36 cellular contexts compared by ENCODE assay signal in the genomic region with DNA sequence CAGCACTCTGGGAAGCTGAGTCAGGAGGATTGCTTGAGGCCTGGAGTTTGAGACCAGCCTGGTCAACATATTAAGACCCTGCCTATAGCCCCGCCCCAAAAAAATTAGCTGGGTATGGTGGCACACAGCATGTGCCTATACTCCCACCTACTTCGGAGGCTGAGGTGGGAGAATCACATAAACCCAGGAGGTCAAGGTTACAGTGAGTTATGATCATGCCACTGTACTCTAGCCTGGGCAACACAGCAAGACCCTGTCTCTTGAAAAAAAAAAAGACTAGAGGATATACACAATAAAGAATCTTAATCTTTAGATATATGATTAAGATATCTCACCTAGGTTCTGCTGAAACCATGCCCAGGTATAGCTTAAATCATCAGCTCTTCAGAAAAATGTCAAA.
DNase-seq lines count a peak whose midpoint lies in the region; ATAC-seq, FAIRE-seq and TF ChIP-seq lines count a peak whose summit lies in the region.
"Had no signal": no experiment of that assay in that cellular context is flagged by ENCODE, and none has a peak within 500 bp of the region (broad histone marks: within the 10 kb centered on the region; RNA-seq: fewer than 3 reads in every experiment).

No MANE protein-coding gene starts in this region.

- intact Hi-C loops in HepG2 (cut with micrococcal nuclease; ENCODE audit: unreplicated experiment) (no loop called here), right lobe of liver (cut with DNase I) (no loop called here), K562 (cut with micrococcal nuclease) (no loop called here), left ventricle myocardium inferior (cut with micrococcal nuclease) (no loop called here)

- BruUV-seq in HepG2 (replicated peaks; lab: Mats Ljungman, UMichigan) = no TSS peak
- BruUV-seq in K562 (replicated peaks; lab: Mats Ljungman, UMichigan) = no TSS peak

- H3K4me3 ChIP-seq in HepG2 (replicated peaks in 1 of 3; ENCODE audit: insufficient read depth in 1 of 3, low read depth in 2 of 3, low read length in 3 of 3) = no peak overlapping the region
- no peak overlapping the region for H3K4me3 ChIP-seq in right lobe of liver
- no peak overlapping the region for H3K4me3 ChIP-seq in HEK293 (ENCODE audit: low read depth, low read length)
- H3K4me3 ChIP-seq in K562 = no peak overlapping the region
- no peak overlapping the region for H3K4me3 ChIP-seq in left ventricle myocardium inferior
- H3K4me3 ChIP-seq: A549; BLaER1; BLaER1 treated with 17β-estradiol and CSF1 and Interleukin-3, amounts not matched to agents 10 nM and 100 nM had no signal

- no peak for TF ChIP-seq RAD21 in HepG2 (CRISPR knock-in tag; IDR thresholded peaks at IDR 0.05)
- TF ChIP-seq RAD21 in K562 (CRISPR knock-in tag; conservative IDR thresholded peaks at IDR 0.05 in 1 of 2, IDR thresholded peaks at IDR 0.05 in 1 of 2) = no peak

- TF ChIP-seq EP300 in HepG2 (IDR thresholded peaks at IDR 0.05; ENCODE audit: low read depth in 2 of 2, low read length in 2 of 2) = no peak
- no peak for TF ChIP-seq EP300 in HepG2 (CRISPR knock-in tag; IDR thresholded peaks at IDR 0.05; ENCODE audit: borderline replicate concordance)
- TF ChIP-seq EP300 in K562 (IDR thresholded peaks at IDR 0.05; ENCODE audit: low read length) = no peak

- H3K9ac ChIP-seq in HepG2 (ENCODE audit: insufficient read depth, low read depth, low read length) (no peak overlapping the region), K562 (ENCODE audit: insufficient read depth in 1 of 2, low read depth in 2 of 2, low read length in 2 of 2) (no peak overlapping the region)
- H3K9ac ChIP-seq: BLaER1; BLaER1 treated with 17β-estradiol and CSF1 and Interleukin-3, amounts not matched to agents 10 nM and 100 nM had no signal

- H3K9me3 ChIP-seq in HepG2 (ENCODE audit: low read length) = no peaks in the 10 kb centered on the region
- no peaks in the 10 kb centered on the region for H3K9me3 ChIP-seq in right lobe of liver
- H3K9me3 ChIP-seq in HEK293 (ENCODE audit: control insufficient read depth, insufficient read depth, low read depth, low read length) = no peaks in the 10 kb centered on the region
- H3K9me3 ChIP-seq in K562 (replicated peaks; ENCODE audit: control insufficient read depth, insufficient read depth, low read depth, low read length) = no peaks in the 10 kb centered on the region
- no peaks in the 10 kb centered on the region for H3K9me3 ChIP-seq in left ventricle myocardium inferior (replicated peaks)
- H3K9me3 ChIP-seq: A549; BE2C; BLaER1; BLaER1 treated with 17β-estradiol and CSF1 and Interleukin-3, amounts not matched to agents 10 nM and 100 nM; Caco-2 had no signal

- FAIRE-seq in HepG2 (lab: Jason Lieb, UNC) (no peak), K562 (lab: Jason Lieb, UNC) (no peak)
- FAIRE-seq: A549, D721Med had no signal

- POLR2A ChIA-PET in HepG2 (lab: Yijun Ruan, JAX) (no interaction called here), HEK293 (lab: Yijun Ruan, JAX) (no interaction called here), WTC11 (lab: Charles Lee) (no interaction called here), K562 (lab: Yijun Ruan, JAX) (no interaction called here)

- H3K36me3 ChIP-seq in HepG2 (replicated peaks in 1 of 2; ENCODE audit: control insufficient read depth in 1 of 2, insufficient read depth in 2 of 2, low read length in 2 of 2) = no peaks in the 10 kb centered on the region
- H3K36me3 ChIP-seq in right lobe of liver = no peaks in the 10 kb centered on the region
- no peaks in the 10 kb centered on the region for H3K36me3 ChIP-seq in HEK293 (ENCODE audit: control insufficient read depth in 2 of 2, insufficient read depth in 1 of 2, low read length in 2 of 2)
- no peaks in the 10 kb centered on the region for H3K36me3 ChIP-seq in K562 (ENCODE audit: control insufficient read depth, insufficient read depth, low read length)
- H3K36me3 ChIP-seq in left ventricle myocardium inferior = no peaks in the 10 kb centered on the region
- H3K36me3 ChIP-seq: BE2C; BLaER1; BLaER1 treated with 17β-estradiol and CSF1 and Interleukin-3, amounts not matched to agents 10 nM and 100 nM had no signal

- TF ChIP-seq POLR2A in HepG2 (IDR thresholded peaks at IDR 0.05; ENCODE audit: insufficient read depth in 1 of 2, low read depth in 2 of 2, low read length in 2 of 2) (no peak), right lobe of liver (IDR thresholded peaks at IDR 0.05) (no peak), K562 (conservative IDR thresholded peaks at IDR 0.05) (no peak)

- DNase-seq in HepG2 (ENCODE audit: low spot score) (no peak), right lobe of liver (no peak), WTC11 (ENCODE audit: low spot score) (no peak), K562 (ENCODE audit: extremely low read depth in 1 of 4, low spot score in 3 of 4) (no peak), left ventricle myocardium inferior (no peak), iPS-NIHi7 (ENCODE audit: extremely low spot score) (no peak), islet precursor cell (no peak)
- DNase-seq: 8988T; ACHN; AML-193; BE2C; C1 segment of cervical spinal cord; Caco-2; Calu3; CD4-positive, alpha-beta memory T cell; CD4-positive, alpha-beta T cell; CD4-positive, CD25-positive, alpha-beta regulatory T cell; CD8-positive, alpha-beta memory T cell; CD8-positive, alpha-beta T cell; COR-L47; DMS 273 treated with DMSO at 0.1 percent for 48 hours; DMS153; DMS53; DMS79; DMS79 treated with DMSO at 0.1 percent for 48 hours; DND-41; EL had no signal

- H3K27me3 ChIP-seq in HepG2 (ENCODE audit: control insufficient read depth in 1 of 2, insufficient read depth in 2 of 2, low read length in 2 of 2) = no peaks in the 10 kb centered on the region
- H3K27me3 ChIP-seq in right lobe of liver = no peaks in the 10 kb centered on the region
- H3K27me3 ChIP-seq in K562 (ENCODE audit: control insufficient read depth in 2 of 2, insufficient read depth in 2 of 2, low read length in 2 of 2) = no peaks in the 10 kb centered on the region
- no peaks in the 10 kb centered on the region for H3K27me3 ChIP-seq in left ventricle myocardium inferior (ENCODE audit: low read depth)
- H3K27me3 ChIP-seq: BE2C; BLaER1; BLaER1 treated with 17β-estradiol and CSF1 and Interleukin-3, amounts not matched to agents 10 nM and 100 nM had no signal

- H3K27me3 Mint-ChIP-seq in WTC11 (ENCODE audit: low read depth) = no peaks in the 10 kb centered on the region
- H3K27me3 Mint-ChIP-seq: CD4-positive, alpha-beta T cell had no signal

- in situ Hi-C loops in HepG2 (cut with HindIII; ENCODE audit: extremely low pct_ligation_motif_present, low pct_unique_long_range_greater_than_20kb) (no loop called here), K562 (cut with MboI) (no loop called here)

- H3K79me2 ChIP-seq in HepG2 (ENCODE audit: insufficient read depth, low read length) (peaks cover 10% of the 10 kb centered on the region), K562 (ENCODE audit: control insufficient read depth, insufficient read depth, low read length) (no peaks in the 10 kb centered on the region)

- TF ChIP-seq CTCF in HepG2 (CRISPR knock-in tag; IDR thresholded peaks at IDR 0.05) (no peak), right lobe of liver (IDR thresholded peaks at IDR 0.05) (no peak), HEK293 (tag by site-specific recombination; IDR thresholded peaks at IDR 0.05) (no peak), WTC11 (IDR thresholded peaks at IDR 0.05) (no peak), K562 (IDR thresholded peaks at IDR 0.05 in 2 of 3, conservative IDR thresholded peaks at IDR 0.05 in 1 of 3; ENCODE audit: insufficient read depth in 2 of 3, low read depth in 1 of 3, low read length in 3 of 3) (no peak), left ventricle myocardium inferior (IDR thresholded peaks at IDR 0.05; ENCODE audit: borderline replicate concordance) (no peak)

- H3K27ac Mint-ChIP-seq in WTC11 = no peak overlapping the region
- H3K27ac Mint-ChIP-seq: B cell; CD14-positive monocyte; CD4-positive, alpha-beta memory T cell; CD4-positive, alpha-beta T cell; CD4-positive, CD25-positive, alpha-beta regulatory T cell; CD8-positive, alpha-beta memory T cell; CD8-positive, alpha-beta T cell had no signal

- no peak overlapping the region for H3K4me2 ChIP-seq in HepG2 (ENCODE audit: low read depth, low read length)
- no peak overlapping the region for H3K4me2 ChIP-seq in K562 (ENCODE audit: insufficient read depth, low read length)
- H3K4me2 ChIP-seq: A549; BLaER1; BLaER1 treated with 17β-estradiol and CSF1 and Interleukin-3, amounts not matched to agents 10 nM and 100 nM had no signal

- ATAC-seq in HepG2 = no peak
- no peak for ATAC-seq in right lobe of liver
- ATAC-seq in WTC11 = no peak
- ATAC-seq in K562 = no peak
- ATAC-seq: A549; CD8-positive, alpha-beta T cell had no signal

- H2AFZ ChIP-seq in HepG2 (ENCODE audit: low read length) = no peak overlapping the region
- H2AFZ ChIP-seq in K562 (ENCODE audit: low read depth, low read length) = no peak overlapping the region

- no peaks in the 10 kb centered on the region for H3K9me3 Mint-ChIP-seq in WTC11
- H3K9me3 Mint-ChIP-seq: CD14-positive monocyte; CD4-positive, alpha-beta memory T cell; CD4-positive, alpha-beta T cell; CD4-positive, CD25-positive, alpha-beta regulatory T cell; CD8-positive, alpha-beta memory T cell; CD8-positive, alpha-beta T cell had no signal

- no peaks in the 10 kb centered on the region for H3K9me1 ChIP-seq in K562 (ENCODE audit: control insufficient read depth, insufficient read depth, low read length)

- H3K36me3 Mint-ChIP-seq in WTC11 = no peaks in the 10 kb centered on the region
- H3K36me3 Mint-ChIP-seq: CD14-positive monocyte; CD4-positive, alpha-beta memory T cell; CD4-positive, CD25-positive, alpha-beta regulatory T cell; CD8-positive, alpha-beta memory T cell; CD8-positive, alpha-beta T cell had no signal

- H4K20me1 ChIP-seq in HepG2 (ENCODE audit: insufficient read depth, low read length) (no peaks in the 10 kb centered on the region), K562 (replicated peaks; ENCODE audit: control insufficient read depth, insufficient read depth, low read length) (no peaks in the 10 kb centered on the region; the same call in 1 of the 2 replicates)
- H4K20me1 ChIP-seq: BLaER1; BLaER1 treated with 17β-estradiol and CSF1 and Interleukin-3, amounts not matched to agents 10 nM and 100 nM had no signal

- CTCF ChIA-PET in HepG2 (lab: Yijun Ruan, JAX; ENCODE audit: low intra/inter-chr PET ratio, low total read pairs) (no interaction called here), HEK293 (lab: Yijun Ruan, JAX) (interaction anchor here (1.4 kb wide), 1 partner anchor 12 kb away, joined by 6 read pairs; no protein-coding TSS in a partner anchor), WTC11 (lab: Charles Lee) (no interaction called here), K562 (lab: Yijun Ruan, JAX; ENCODE audit: low intra/inter-chr PET ratio) (no interaction called here)

- H3K4me1 Mint-ChIP-seq in WTC11 = peaks cover 27% of the 10 kb centered on the region
- H3K4me1 Mint-ChIP-seq: B cell; CD14-positive monocyte; CD4-positive, alpha-beta memory T cell; CD4-positive, CD25-positive, alpha-beta regulatory T cell; CD8-positive, alpha-beta memory T cell had no signal

- H3K4me1 ChIP-seq in HepG2 (ENCODE audit: insufficient read depth, low read length) = 0 out of 2 replicates have a peak, but pooled peaks cover 4% of the 10 kb centered on the region
- H3K4me1 ChIP-seq in right lobe of liver = no peaks in the 10 kb centered on the region
- peaks cover 18% of the 10 kb centered on the region for H3K4me1 ChIP-seq in HEK293 (ENCODE audit: control insufficient read depth, insufficient read depth, low read length)
- H3K4me1 ChIP-seq in K562 (replicated peaks in 1 of 2; ENCODE audit: control insufficient read depth in 2 of 2, insufficient read depth in 2 of 2, low read length in 2 of 2) = no peaks in the 10 kb centered on the region; a peak in 2 of 5 replicates
- H3K4me1 ChIP-seq in left ventricle myocardium inferior = peaks cover 53% of the 10 kb centered on the region
- H3K4me1 ChIP-seq: BLaER1; BLaER1 treated with 17β-estradiol and CSF1 and Interleukin-3, amounts not matched to agents 10 nM and 100 nM had no signal

- H3K27ac ChIP-seq in HepG2 (ENCODE audit: extremely low read length, insufficient read depth, low read length) = no peak overlapping the region
- no peak overlapping the region for H3K27ac ChIP-seq in right lobe of liver
- no peak overlapping the region for H3K27ac ChIP-seq in HEK293 (ENCODE audit: extremely low read depth, low read depth, low read length)
- no peak overlapping the region for H3K27ac ChIP-seq in K562 (ENCODE audit: extremely low read depth, low read depth, low read length)
- no peak overlapping the region for H3K27ac ChIP-seq in left ventricle myocardium inferior (replicated peaks)
- H3K27ac ChIP-seq: 22Rv1; A549; BLaER1; BLaER1 treated with 17β-estradiol and CSF1 and Interleukin-3, amounts not matched to agents 10 nM and 100 nM; C4-2B had no signal

- no peak overlapping the region for H3K4me3 Mint-ChIP-seq in WTC11
- H3K4me3 Mint-ChIP-seq: B cell; CD14-positive monocyte; CD4-positive, alpha-beta memory T cell; CD4-positive, alpha-beta T cell; CD4-positive, CD25-positive, alpha-beta regulatory T cell; CD8-positive, alpha-beta memory T cell; CD8-positive, alpha-beta T cell had no signal

- WGBS in HepG2 (ENCODE audit: low lambda C conversion rate) = 90% methylated on average over 2 of the region's 2 CpGs
- 43% methylated on average over 1 of the region's 2 CpGs for WGBS in right lobe of liver (ENCODE audit: insufficient coverage, low coverage, low lambda C conversion rate, missing lambda C conversion rate)
- WGBS in K562 (ENCODE audit: insufficient coverage, low coverage, missing lambda C conversion rate) = 43% methylated on average over 1 of the region's 2 CpGs

Comparison
In these comparisons a context has a peak if more than half of its experiments do, and no peak if none do; other contexts are left out.
1. Of the 241 proteins assayed by ChIP-seq in both HepG2 and K562: peak only in HepG2: none; only in K562: none; in both: ZNF121; in neither: 240.